Comparison of ENCODE assay signal across 19 cellular contexts in the genomic region with DNA sequence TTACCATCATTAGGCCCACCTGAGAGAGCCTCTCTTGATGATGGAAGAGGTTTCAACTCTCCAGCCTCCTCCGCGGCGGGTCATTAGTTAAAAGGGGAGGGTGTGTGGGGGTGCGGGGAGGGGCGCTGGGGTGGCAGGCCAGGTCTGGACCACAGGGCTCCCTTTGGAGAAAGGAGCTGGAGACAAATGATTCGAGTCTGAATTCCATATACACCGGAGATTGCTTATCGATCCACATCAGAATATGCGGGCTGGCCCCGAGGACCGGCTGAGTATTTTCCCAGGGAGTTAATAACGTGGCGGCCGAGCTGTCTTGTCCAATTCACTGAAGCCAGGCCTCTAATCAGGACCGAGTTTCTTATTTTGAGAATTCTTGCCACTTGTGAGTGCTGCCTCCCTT.
"Had no signal": no experiment of that assay in that cellular context is flagged by ENCODE, and none has a peak within 500 bp of the region (broad histone marks: within the 10 kb centered on the region; RNA-seq: fewer than 3 reads in every experiment).

No MANE protein-coding gene starts in this region.

- DNase-seq: stimulated activated CD4-positive, alpha-beta T cell treated with anti-CD3 and anti-CD28 coated beads, Interleukin-2, amount 100 ng/mL, for 48 hours; stimulated activated CD4-positive, alpha-beta T cell treated with anti-CD3 and anti-CD28 coated beads, Interleukin-4, amount 100 ng/mL, for 1 hour; stimulated activated CD4-positive, alpha-beta T cell treated with anti-CD3 and anti-CD28 coated beads, Interleukin-4, amount 100 ng/mL, for 24 hours; stimulated activated CD4-positive, alpha-beta T cell treated with anti-CD3 and anti-CD28 coated beads, Interleukin-4, amount 100 ng/mL, for 4 hours; stimulated activated CD8-positive, alpha-beta memory T cell treated with anti-CD3 and anti-CD28 coated beads, Interleukin-4, amount 100 ng/mL, for 48 hours; stimulated activated naive B cell treated with anti-CD40 and anti-IgM and Interleukin-4, amounts not matched to agents 10 μg/mL and 1 μg/mL and 100 μg/mL, for 72 hours; stimulated activated naive CD4-positive, alpha-beta T cell; stimulated activated naive CD4-positive, alpha-beta T cell treated with Interleukin-2 at 50 U/mL for 16 hours; stimulated activated naive CD8-positive, alpha-beta T cell treated with anti-CD3 and anti-CD28 coated beads, Interleukin-15, amount 100 ng/mL, for 72 hours; stimulated activated naive CD8-positive, alpha-beta T cell treated with anti-CD3 and anti-CD28 coated beads, Interleukin-15, Interleukin-2, amounts not matched to agents 100 U/mL and 50 U/mL, for 24 hours; stomach; substantia nigra; testis; thyroid gland; tibial artery; transverse colon; trophoblast cell; upper lobe of right lung; uterus had no signal
